ENCODE assay signal across 2 cellular contexts in the genomic region with DNA sequence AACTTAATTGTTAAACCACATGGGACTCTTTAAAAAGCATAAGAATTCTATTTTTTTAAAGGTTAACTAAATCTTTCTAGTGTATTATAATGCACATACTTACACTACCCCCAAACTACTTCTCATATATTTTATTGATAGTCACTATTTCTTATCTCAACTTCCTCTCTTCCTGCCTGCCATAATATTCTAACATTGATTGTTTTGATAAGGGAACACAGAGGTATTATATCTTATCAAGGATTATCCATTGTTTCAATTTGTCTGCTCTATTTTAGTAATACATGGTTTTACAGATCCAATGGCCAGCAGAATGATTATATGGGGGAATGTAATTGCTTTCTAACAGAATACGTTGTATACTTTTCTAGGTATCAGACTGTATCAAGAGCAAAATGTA.
TF ChIP-seq lines count a peak whose summit lies in the region.

No MANE protein-coding gene starts in this region.

TF ChIP-seq in SK-N-SH, 30 proteins besides CTCF, POLR2A, EP300 and RAD21 (continued from another document):
- TF ChIP-seq, protein P1, sequence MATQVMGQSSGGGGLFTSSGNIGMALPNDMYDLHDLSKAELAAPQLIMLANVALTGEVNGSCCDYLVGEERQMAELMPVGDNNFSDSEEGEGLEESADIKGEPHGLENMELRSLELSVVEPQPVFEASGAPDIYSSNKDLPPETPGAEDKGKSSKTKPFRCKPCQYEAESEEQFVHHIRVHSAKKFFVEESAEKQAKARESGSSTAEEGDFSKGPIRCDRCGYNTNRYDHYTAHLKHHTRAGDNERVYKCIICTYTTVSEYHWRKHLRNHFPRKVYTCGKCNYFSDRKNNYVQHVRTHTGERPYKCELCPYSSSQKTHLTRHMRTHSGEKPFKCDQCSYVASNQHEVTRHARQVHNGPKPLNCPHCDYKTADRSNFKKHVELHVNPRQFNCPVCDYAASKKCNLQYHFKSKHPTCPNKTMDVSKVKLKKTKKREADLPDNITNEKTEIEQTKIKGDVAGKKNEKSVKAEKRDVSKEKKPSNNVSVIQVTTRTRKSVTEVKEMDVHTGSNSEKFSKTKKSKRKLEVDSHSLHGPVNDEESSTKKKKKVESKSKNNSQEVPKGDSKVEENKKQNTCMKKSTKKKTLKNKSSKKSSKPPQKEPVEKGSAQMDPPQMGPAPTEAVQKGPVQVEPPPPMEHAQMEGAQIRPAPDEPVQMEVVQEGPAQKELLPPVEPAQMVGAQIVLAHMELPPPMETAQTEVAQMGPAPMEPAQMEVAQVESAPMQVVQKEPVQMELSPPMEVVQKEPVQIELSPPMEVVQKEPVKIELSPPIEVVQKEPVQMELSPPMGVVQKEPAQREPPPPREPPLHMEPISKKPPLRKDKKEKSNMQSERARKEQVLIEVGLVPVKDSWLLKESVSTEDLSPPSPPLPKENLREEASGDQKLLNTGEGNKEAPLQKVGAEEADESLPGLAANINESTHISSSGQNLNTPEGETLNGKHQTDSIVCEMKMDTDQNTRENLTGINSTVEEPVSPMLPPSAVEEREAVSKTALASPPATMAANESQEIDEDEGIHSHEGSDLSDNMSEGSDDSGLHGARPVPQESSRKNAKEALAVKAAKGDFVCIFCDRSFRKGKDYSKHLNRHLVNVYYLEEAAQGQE (IDR thresholded peaks at IDR 0.05; ENCODE audit: low read depth, low read length), result no peak

TF ChIP-seq in SK-N-SH treated with all-trans-retinoic acid at 6 μM for 48 hours, 23 proteins besides CTCF, POLR2A, EP300 and RAD21 (continued from another document):
- TF ChIP-seq, protein P2, sequence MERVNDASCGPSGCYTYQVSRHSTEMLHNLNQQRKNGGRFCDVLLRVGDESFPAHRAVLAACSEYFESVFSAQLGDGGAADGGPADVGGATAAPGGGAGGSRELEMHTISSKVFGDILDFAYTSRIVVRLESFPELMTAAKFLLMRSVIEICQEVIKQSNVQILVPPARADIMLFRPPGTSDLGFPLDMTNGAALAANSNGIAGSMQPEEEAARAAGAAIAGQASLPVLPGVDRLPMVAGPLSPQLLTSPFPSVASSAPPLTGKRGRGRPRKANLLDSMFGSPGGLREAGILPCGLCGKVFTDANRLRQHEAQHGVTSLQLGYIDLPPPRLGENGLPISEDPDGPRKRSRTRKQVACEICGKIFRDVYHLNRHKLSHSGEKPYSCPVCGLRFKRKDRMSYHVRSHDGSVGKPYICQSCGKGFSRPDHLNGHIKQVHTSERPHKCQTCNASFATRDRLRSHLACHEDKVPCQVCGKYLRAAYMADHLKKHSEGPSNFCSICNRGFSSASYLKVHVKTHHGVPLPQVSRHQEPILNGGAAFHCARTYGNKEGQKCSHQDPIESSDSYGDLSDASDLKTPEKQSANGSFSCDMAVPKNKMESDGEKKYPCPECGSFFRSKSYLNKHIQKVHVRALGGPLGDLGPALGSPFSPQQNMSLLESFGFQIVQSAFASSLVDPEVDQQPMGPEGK (CRISPR knock-in tag; IDR thresholded peaks at IDR 0.05; ENCODE audit: borderline replicate concordance), result no peak
- TF ChIP-seq, protein P3, sequence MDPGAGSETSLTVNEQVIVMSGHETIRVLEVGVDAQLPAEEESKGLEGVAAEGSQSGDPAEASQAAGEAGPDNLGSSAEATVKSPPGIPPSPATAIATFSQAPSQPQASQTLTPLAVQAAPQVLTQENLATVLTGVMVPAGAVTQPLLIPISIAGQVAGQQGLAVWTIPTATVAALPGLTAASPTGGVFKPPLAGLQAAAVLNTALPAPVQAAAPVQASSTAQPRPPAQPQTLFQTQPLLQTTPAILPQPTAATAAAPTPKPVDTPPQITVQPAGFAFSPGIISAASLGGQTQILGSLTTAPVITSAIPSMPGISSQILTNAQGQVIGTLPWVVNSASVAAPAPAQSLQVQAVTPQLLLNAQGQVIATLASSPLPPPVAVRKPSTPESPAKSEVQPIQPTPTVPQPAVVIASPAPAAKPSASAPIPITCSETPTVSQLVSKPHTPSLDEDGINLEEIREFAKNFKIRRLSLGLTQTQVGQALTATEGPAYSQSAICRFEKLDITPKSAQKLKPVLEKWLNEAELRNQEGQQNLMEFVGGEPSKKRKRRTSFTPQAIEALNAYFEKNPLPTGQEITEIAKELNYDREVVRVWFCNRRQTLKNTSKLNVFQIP (CRISPR knock-in tag; IDR thresholded peaks at IDR 0.05; ENCODE audit: borderline replicate concordance, low read depth), result no peak
- TF ChIP-seq, protein P4, sequence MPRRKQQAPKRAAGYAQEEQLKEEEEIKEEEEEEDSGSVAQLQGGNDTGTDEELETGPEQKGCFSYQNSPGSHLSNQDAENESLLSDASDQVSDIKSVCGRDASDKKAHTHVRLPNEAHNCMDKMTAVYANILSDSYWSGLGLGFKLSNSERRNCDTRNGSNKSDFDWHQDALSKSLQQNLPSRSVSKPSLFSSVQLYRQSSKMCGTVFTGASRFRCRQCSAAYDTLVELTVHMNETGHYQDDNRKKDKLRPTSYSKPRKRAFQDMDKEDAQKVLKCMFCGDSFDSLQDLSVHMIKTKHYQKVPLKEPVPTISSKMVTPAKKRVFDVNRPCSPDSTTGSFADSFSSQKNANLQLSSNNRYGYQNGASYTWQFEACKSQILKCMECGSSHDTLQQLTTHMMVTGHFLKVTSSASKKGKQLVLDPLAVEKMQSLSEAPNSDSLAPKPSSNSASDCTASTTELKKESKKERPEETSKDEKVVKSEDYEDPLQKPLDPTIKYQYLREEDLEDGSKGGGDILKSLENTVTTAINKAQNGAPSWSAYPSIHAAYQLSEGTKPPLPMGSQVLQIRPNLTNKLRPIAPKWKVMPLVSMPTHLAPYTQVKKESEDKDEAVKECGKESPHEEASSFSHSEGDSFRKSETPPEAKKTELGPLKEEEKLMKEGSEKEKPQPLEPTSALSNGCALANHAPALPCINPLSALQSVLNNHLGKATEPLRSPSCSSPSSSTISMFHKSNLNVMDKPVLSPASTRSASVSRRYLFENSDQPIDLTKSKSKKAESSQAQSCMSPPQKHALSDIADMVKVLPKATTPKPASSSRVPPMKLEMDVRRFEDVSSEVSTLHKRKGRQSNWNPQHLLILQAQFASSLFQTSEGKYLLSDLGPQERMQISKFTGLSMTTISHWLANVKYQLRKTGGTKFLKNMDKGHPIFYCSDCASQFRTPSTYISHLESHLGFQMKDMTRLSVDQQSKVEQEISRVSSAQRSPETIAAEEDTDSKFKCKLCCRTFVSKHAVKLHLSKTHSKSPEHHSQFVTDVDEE (CRISPR knock-in tag; IDR thresholded peaks at IDR 0.05), result no peak
- TF ChIP-seq ZNF565 (CRISPR knock-in tag; conservative IDR thresholded peaks at IDR 0.05; ENCODE audit: low read depth), result no peak
- TF ChIP-seq ISL1 (CRISPR knock-in tag; IDR thresholded peaks at IDR 0.05), result no peak
- TF ChIP-seq RARB (CRISPR knock-in tag; IDR thresholded peaks at IDR 0.05), result no peak
- TF ChIP-seq TOX (CRISPR knock-in tag; IDR thresholded peaks at IDR 0.05; ENCODE audit: borderline replicate concordance), result no peak
